In the genomic region with DNA sequence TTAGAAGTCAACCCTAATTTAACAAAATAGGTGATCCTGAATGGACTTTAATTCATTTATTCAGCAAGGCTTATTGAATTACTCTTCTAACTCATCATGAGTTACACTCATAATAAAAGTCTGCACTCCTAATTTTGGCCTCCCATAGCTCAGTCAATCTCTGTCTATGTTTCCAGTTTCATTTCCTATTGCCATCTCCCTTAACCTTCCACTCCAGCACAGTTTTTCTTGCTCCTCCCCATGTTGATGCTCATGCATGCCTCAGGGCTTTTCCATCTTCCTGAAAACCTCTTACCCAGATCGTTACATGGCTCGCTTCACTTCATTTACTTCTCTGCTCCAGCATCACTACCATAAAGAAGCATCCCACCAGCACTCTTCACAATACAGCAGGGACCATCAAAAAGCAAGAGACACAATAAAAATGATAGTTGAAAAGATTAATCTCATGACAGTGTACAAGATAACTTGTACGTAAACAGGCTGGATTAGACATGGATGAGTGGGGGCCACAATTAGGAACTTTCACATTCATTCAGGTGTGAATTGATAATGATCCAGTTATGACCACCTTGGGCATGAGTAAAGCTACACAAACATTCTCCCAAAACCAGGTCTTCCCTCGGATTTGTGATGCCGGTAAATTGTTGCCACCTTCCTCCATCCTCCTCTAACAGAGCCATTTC, we compare ENCODE assay signal across 1 cellular context.
TF ChIP-seq lines count a peak whose summit lies in the region.

No MANE protein-coding gene starts in this region.

TF ChIP-seq in WTC11, 78 proteins besides CTCF, POLR2A, EP300 and RAD21 (continued from another document):
- TF ChIP-seq, protein P1, sequence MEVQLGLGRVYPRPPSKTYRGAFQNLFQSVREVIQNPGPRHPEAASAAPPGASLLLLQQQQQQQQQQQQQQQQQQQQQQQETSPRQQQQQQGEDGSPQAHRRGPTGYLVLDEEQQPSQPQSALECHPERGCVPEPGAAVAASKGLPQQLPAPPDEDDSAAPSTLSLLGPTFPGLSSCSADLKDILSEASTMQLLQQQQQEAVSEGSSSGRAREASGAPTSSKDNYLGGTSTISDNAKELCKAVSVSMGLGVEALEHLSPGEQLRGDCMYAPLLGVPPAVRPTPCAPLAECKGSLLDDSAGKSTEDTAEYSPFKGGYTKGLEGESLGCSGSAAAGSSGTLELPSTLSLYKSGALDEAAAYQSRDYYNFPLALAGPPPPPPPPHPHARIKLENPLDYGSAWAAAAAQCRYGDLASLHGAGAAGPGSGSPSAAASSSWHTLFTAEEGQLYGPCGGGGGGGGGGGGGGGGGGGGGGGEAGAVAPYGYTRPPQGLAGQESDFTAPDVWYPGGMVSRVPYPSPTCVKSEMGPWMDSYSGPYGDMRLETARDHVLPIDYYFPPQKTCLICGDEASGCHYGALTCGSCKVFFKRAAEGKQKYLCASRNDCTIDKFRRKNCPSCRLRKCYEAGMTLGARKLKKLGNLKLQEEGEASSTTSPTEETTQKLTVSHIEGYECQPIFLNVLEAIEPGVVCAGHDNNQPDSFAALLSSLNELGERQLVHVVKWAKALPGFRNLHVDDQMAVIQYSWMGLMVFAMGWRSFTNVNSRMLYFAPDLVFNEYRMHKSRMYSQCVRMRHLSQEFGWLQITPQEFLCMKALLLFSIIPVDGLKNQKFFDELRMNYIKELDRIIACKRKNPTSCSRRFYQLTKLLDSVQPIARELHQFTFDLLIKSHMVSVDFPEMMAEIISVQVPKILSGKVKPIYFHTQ (CRISPR knock-in tag; IDR thresholded peaks at IDR 0.05): no peak
- no peak for TF ChIP-seq ZNF138 (CRISPR knock-in tag; conservative IDR thresholded peaks at IDR 0.05)
- TF ChIP-seq ZNF416 (CRISPR knock-in tag; IDR thresholded peaks at IDR 0.05): no peak
- TF ChIP-seq, protein P2, sequence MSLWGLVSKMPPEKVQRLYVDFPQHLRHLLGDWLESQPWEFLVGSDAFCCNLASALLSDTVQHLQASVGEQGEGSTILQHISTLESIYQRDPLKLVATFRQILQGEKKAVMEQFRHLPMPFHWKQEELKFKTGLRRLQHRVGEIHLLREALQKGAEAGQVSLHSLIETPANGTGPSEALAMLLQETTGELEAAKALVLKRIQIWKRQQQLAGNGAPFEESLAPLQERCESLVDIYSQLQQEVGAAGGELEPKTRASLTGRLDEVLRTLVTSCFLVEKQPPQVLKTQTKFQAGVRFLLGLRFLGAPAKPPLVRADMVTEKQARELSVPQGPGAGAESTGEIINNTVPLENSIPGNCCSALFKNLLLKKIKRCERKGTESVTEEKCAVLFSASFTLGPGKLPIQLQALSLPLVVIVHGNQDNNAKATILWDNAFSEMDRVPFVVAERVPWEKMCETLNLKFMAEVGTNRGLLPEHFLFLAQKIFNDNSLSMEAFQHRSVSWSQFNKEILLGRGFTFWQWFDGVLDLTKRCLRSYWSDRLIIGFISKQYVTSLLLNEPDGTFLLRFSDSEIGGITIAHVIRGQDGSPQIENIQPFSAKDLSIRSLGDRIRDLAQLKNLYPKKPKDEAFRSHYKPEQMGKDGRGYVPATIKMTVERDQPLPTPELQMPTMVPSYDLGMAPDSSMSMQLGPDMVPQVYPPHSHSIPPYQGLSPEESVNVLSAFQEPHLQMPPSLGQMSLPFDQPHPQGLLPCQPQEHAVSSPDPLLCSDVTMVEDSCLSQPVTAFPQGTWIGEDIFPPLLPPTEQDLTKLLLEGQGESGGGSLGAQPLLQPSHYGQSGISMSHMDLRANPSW (CRISPR knock-in tag; conservative IDR thresholded peaks at IDR 0.05; ENCODE audit: low read depth): no peak
- no peak for TF ChIP-seq EMX1 (CRISPR knock-in tag; IDR thresholded peaks at IDR 0.05)
- TF ChIP-seq, protein P3, sequence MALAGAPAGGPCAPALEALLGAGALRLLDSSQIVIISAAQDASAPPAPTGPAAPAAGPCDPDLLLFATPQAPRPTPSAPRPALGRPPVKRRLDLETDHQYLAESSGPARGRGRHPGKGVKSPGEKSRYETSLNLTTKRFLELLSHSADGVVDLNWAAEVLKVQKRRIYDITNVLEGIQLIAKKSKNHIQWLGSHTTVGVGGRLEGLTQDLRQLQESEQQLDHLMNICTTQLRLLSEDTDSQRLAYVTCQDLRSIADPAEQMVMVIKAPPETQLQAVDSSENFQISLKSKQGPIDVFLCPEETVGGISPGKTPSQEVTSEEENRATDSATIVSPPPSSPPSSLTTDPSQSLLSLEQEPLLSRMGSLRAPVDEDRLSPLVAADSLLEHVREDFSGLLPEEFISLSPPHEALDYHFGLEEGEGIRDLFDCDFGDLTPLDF (CRISPR knock-in tag; IDR thresholded peaks at IDR 0.05): no peak
- TF ChIP-seq, protein P4, sequence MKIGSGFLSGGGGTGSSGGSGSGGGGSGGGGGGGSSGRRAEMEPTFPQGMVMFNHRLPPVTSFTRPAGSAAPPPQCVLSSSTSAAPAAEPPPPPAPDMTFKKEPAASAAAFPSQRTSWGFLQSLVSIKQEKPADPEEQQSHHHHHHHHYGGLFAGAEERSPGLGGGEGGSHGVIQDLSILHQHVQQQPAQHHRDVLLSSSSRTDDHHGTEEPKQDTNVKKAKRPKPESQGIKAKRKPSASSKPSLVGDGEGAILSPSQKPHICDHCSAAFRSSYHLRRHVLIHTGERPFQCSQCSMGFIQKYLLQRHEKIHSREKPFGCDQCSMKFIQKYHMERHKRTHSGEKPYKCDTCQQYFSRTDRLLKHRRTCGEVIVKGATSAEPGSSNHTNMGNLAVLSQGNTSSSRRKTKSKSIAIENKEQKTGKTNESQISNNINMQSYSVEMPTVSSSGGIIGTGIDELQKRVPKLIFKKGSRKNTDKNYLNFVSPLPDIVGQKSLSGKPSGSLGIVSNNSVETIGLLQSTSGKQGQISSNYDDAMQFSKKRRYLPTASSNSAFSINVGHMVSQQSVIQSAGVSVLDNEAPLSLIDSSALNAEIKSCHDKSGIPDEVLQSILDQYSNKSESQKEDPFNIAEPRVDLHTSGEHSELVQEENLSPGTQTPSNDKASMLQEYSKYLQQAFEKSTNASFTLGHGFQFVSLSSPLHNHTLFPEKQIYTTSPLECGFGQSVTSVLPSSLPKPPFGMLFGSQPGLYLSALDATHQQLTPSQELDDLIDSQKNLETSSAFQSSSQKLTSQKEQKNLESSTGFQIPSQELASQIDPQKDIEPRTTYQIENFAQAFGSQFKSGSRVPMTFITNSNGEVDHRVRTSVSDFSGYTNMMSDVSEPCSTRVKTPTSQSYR (CRISPR knock-in tag; IDR thresholded peaks at IDR 0.05): no peak
- no peak for TF ChIP-seq FOXP1 (CRISPR knock-in tag; IDR thresholded peaks at IDR 0.05; ENCODE audit: borderline replicate concordance)
- TF ChIP-seq ATF1 (CRISPR knock-in tag; IDR thresholded peaks at IDR 0.05): no peak
- TF ChIP-seq, protein P5, sequence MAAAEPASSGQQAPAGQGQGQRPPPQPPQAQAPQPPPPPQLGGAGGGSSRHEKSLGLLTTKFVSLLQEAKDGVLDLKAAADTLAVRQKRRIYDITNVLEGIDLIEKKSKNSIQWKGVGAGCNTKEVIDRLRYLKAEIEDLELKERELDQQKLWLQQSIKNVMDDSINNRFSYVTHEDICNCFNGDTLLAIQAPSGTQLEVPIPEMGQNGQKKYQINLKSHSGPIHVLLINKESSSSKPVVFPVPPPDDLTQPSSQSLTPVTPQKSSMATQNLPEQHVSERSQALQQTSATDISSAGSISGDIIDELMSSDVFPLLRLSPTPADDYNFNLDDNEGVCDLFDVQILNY (CRISPR knock-in tag; IDR thresholded peaks at IDR 0.05): no peak
- no peak for TF ChIP-seq CREB1 (CRISPR knock-in tag; IDR thresholded peaks at IDR 0.05)
- no peak for TF ChIP-seq ZNF317 (CRISPR knock-in tag; IDR thresholded peaks at IDR 0.05; ENCODE audit: borderline replicate concordance, low read depth)
- TF ChIP-seq, protein P6, sequence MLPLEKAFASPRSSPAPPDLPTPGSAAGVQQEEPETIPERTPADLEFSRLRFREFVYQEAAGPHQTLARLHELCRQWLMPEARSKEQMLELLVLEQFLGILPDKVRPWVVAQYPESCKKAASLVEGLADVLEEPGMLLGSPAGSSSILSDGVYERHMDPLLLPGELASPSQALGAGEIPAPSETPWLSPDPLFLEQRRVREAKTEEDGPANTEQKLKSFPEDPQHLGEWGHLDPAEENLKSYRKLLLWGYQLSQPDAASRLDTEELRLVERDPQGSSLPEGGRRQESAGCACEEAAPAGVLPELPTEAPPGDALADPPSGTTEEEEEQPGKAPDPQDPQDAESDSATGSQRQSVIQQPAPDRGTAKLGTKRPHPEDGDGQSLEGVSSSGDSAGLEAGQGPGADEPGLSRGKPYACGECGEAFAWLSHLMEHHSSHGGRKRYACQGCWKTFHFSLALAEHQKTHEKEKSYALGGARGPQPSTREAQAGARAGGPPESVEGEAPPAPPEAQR (CRISPR knock-in tag; IDR thresholded peaks at IDR 0.05): no peak
- TF ChIP-seq, protein P7, sequence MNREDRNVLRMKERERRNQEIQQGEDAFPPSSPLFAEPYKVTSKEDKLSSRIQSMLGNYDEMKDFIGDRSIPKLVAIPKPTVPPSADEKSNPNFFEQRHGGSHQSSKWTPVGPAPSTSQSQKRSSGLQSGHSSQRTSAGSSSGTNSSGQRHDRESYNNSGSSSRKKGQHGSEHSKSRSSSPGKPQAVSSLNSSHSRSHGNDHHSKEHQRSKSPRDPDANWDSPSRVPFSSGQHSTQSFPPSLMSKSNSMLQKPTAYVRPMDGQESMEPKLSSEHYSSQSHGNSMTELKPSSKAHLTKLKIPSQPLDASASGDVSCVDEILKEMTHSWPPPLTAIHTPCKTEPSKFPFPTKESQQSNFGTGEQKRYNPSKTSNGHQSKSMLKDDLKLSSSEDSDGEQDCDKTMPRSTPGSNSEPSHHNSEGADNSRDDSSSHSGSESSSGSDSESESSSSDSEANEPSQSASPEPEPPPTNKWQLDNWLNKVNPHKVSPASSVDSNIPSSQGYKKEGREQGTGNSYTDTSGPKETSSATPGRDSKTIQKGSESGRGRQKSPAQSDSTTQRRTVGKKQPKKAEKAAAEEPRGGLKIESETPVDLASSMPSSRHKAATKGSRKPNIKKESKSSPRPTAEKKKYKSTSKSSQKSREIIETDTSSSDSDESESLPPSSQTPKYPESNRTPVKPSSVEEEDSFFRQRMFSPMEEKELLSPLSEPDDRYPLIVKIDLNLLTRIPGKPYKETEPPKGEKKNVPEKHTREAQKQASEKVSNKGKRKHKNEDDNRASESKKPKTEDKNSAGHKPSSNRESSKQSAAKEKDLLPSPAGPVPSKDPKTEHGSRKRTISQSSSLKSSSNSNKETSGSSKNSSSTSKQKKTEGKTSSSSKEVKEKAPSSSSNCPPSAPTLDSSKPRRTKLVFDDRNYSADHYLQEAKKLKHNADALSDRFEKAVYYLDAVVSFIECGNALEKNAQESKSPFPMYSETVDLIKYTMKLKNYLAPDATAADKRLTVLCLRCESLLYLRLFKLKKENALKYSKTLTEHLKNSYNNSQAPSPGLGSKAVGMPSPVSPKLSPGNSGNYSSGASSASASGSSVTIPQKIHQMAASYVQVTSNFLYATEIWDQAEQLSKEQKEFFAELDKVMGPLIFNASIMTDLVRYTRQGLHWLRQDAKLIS (CRISPR knock-in tag; IDR thresholded peaks at IDR 0.05; ENCODE audit: borderline replicate concordance): no peak
TF ChIP-seq in WTC11: peak in this region for 0.
